ENCODE assay signal across 25 cellular contexts in genomic region chr2:55057474-55057873, GRCh38.
"Had no signal": no experiment of that assay in that cellular context is flagged by ENCODE, and none has a peak within 500 bp of the region (broad histone marks: within the 10 kb centered on the region; RNA-seq: fewer than 3 reads in every experiment).

No MANE protein-coding gene starts in this region.

- H3K27ac Mint-ChIP-seq: dendritic cell treated with granulocyte-macrophage colony-stimulating factor and Interleukin-4, amounts not matched to agents 40 ng/mL and 50 ng/mL, for 4 days; effector memory CD8-positive, alpha-beta T cell; endodermal cell; memory B cell; mesothelial cell of epicardium had no signal

- H3K4me3 ChIP-seq: colonic mucosa, esophagus muscularis mucosa, gastroesophageal sphincter, heart left ventricle, hepatocyte, left lung, lung, mucosa of descending colon had no signal

- ATAC-seq: effector memory CD8-positive, alpha-beta T cell; foreskin keratinocyte; gastroesophageal sphincter; heart left ventricle; left cardiac atrium; left lung; left ventricle myocardium superior; mucosa of descending colon had no signal

- H3K9me3 Mint-ChIP-seq: dendritic cell treated with granulocyte-macrophage colony-stimulating factor and Interleukin-4, amounts not matched to agents 40 ng/mL and 50 ng/mL, for 4 days; effector memory CD8-positive, alpha-beta T cell; endodermal cell; memory B cell; mesothelial cell of epicardium had no signal

- H3K4me3 Mint-ChIP-seq: dendritic cell treated with granulocyte-macrophage colony-stimulating factor and Interleukin-4, amounts not matched to agents 40 ng/mL and 50 ng/mL, for 4 days; effector memory CD8-positive, alpha-beta T cell; endodermal cell; memory B cell; mesothelial cell of epicardium; naive B cell had no signal

- FAIRE-seq: endometrium, frontal cortex, islet of Langerhans, keratinocyte had no signal

- H3K36me3 Mint-ChIP-seq: memory B cell, mesothelial cell of epicardium, naive B cell had no signal

- H3K27me3 ChIP-seq: colonic mucosa, esophagus muscularis mucosa, foreskin keratinocyte, gastroesophageal sphincter, heart left ventricle, hepatocyte, left lung had no signal

- H3K9me3 ChIP-seq: colonic mucosa, esophagus muscularis mucosa, gastroesophageal sphincter, heart left ventricle, left lung, mucosa of descending colon had no signal

- H3K27me3 Mint-ChIP-seq: dendritic cell treated with granulocyte-macrophage colony-stimulating factor and Interleukin-4, amounts not matched to agents 40 ng/mL and 50 ng/mL, for 4 days; effector memory CD8-positive, alpha-beta T cell; memory B cell; naive B cell had no signal

- H3K4me2 ChIP-seq: hepatocyte had no signal

- H2AFZ ChIP-seq: hepatocyte had no signal

- DNase-seq: colonic mucosa; cortex of kidney; effector CD8-positive, alpha-beta T cell; effector memory CD8-positive, alpha-beta T cell; endodermal cell; foreskin keratinocyte; heart left ventricle; hypothalamus; left cardiac atrium; left lung; left ventricle myocardium superior; mammary epithelial cell; mucosa of descending colon; naive B cell had no signal

- H3K4me1 ChIP-seq: colonic mucosa had no signal

- H3K27ac ChIP-seq: colonic mucosa, esophagus muscularis mucosa, foreskin keratinocyte, gastroesophageal sphincter, heart left ventricle, hepatocyte, left lung had no signal

- H3K36me3 ChIP-seq: colonic mucosa, gastroesophageal sphincter, heart left ventricle, left lung had no signal
